Comparison of ENCODE assay signal across 2 cellular contexts in genomic region chr2:88170472-88170892, GRCh38.
TF ChIP-seq lines count a peak whose summit lies in the region.

No MANE protein-coding gene starts in this region.

TF ChIP-seq in liver, 16 proteins besides CTCF, POLR2A, EP300 and RAD21:
- TF ChIP-seq JUND (IDR thresholded peaks at IDR 0.05): no peak
- no peak for TF ChIP-seq SP1 (IDR thresholded peaks at IDR 0.05)
- no peak for TF ChIP-seq EGR1 (IDR thresholded peaks at IDR 0.05; ENCODE audit: low read depth in 2 of 2)
- TF ChIP-seq FOXA1 (IDR thresholded peaks at IDR 0.05): no peak
- no peak for TF ChIP-seq ATF3 (IDR thresholded peaks at IDR 0.05)
- TF ChIP-seq ZBTB33 (IDR thresholded peaks at IDR 0.05): no peak
- no peak for TF ChIP-seq FOXA2 (IDR thresholded peaks at IDR 0.05)
- no peak for TF ChIP-seq HNF4A (conservative IDR thresholded peaks at IDR 0.05)
- TF ChIP-seq RXRA (IDR thresholded peaks at IDR 0.05): no peak
- TF ChIP-seq MAX (IDR thresholded peaks at IDR 0.05): no peak
- TF ChIP-seq TAF1 (conservative IDR thresholded peaks at IDR 0.05): no peak
- TF ChIP-seq NR2F2 (IDR thresholded peaks at IDR 0.05): no peak
- TF ChIP-seq REST (IDR thresholded peaks at IDR 0.05): no peak
- no peak for TF ChIP-seq GABPA (IDR thresholded peaks at IDR 0.05 in 1 of 2, conservative IDR thresholded peaks at IDR 0.05 in 1 of 2)
- TF ChIP-seq YY1 (IDR thresholded peaks at IDR 0.05): no peak
- TF ChIP-seq HNF4G (IDR thresholded peaks at IDR 0.05): no peak

TF ChIP-seq in HepG2, 621 proteins besides CTCF, POLR2A, EP300 and RAD21:
- TF ChIP-seq ZNF550 (CRISPR knock-in tag; IDR thresholded peaks at IDR 0.05; ENCODE audit: borderline replicate concordance) (no peak), HOXA9 (CRISPR knock-in tag; IDR thresholded peaks at IDR 0.05; ENCODE audit: borderline replicate concordance) (no peak), LBX2 (CRISPR knock-in tag; IDR thresholded peaks at IDR 0.05; ENCODE audit: borderline replicate concordance) (no peak)
